Comparison of ENCODE assay signal across 8 cellular contexts in genomic region chr17:81119223-81120148, GRCh38. TPM values are rescaled to one million over a fixed set of nuclear protein-coding genes. Genes with fewer than 3 reads are reported as not detected.
DNase-seq lines count a peak whose midpoint lies in the region; ATAC-seq lines count a peak whose summit lies in the region.

No MANE protein-coding gene starts in this region.

- no peaks in the 10 kb centered on the region for H3K4me1 Mint-ChIP-seq in activated CD4-positive, alpha-beta T cell treated with anti-CD3 and anti-CD28 coated beads for 36 hours

- H3K27ac Mint-ChIP-seq in activated CD4-positive, alpha-beta T cell treated with anti-CD3 and anti-CD28 coated beads for 36 hours: no peak overlapping the region

- H3K4me3 Mint-ChIP-seq in activated CD4-positive, alpha-beta T cell treated with anti-CD3 and anti-CD28 coated beads for 36 hours: peak overlapping the region; percentile 37

- no peaks in the 10 kb centered on the region for H3K27me3 Mint-ChIP-seq in activated CD4-positive, alpha-beta T cell treated with anti-CD3 and anti-CD28 coated beads for 36 hours

- CTCF ChIA-PET in activated CD4-positive, alpha-beta T cell treated with anti-CD3 and anti-CD28 coated beads for 36 hours (lab: Charles Lee): no interaction called here

- POLR2A ChIA-PET in activated CD4-positive, alpha-beta T cell treated with anti-CD3 and anti-CD28 coated beads for 36 hours (lab: Charles Lee): no interaction called here

- DNase-seq in NCI-H187 treated with DMSO at 0.1 percent for 48 hours (lab: John Stamatoyannopoulos, UW) (peak; percentile 38), cerebellar cortex (ENCODE audit: low spot score) (peak; percentile 87), islet precursor cell (peak; percentile 96), UCSD-AML1 (lab: John Stamatoyannopoulos, UW; ENCODE audit: unreplicated experiment) (no peak)
- DNase-seq in activated CD4-positive, alpha-beta T cell treated with anti-CD3 and anti-CD28 coated beads for 36 hours: peak; percentile 95
- DNase-seq in stimulated activated CD4-positive, alpha-beta T cell treated with anti-CD3 and anti-CD28 coated beads, Interleukin-15, amount 100 ng/mL, for 48 hours (ENCODE audit: low read depth in 2 of 2): peak; percentile 87 to 88

- ATAC-seq in GM18867 (IDR thresholded peaks at IDR 0.05; ENCODE audit: unreplicated experiment) (peak; percentile 47), HG03460 (IDR thresholded peaks at IDR 0.05; ENCODE audit: unreplicated experiment) (no peak)
- ATAC-seq in activated CD4-positive, alpha-beta T cell treated with anti-CD3 and anti-CD28 coated beads for 36 hours: peak; percentile 82

- no peaks in the 10 kb centered on the region for H3K36me3 Mint-ChIP-seq in activated CD4-positive, alpha-beta T cell treated with anti-CD3 and anti-CD28 coated beads for 36 hours (ENCODE audit: low read depth)

- intact Hi-C loops in activated CD4-positive, alpha-beta T cell treated with anti-CD3 and anti-CD28 coated beads for 36 hours (cut with DNase I, micrococcal nuclease): loop anchor here in 1 of 2 experiments (1.0 kb wide), 2 partner anchors 85 to 104 kb away; no protein-coding TSS in a partner anchor

- H3K9me3 Mint-ChIP-seq in activated CD4-positive, alpha-beta T cell treated with anti-CD3 and anti-CD28 coated beads for 36 hours (ENCODE audit: low read depth): no peaks in the 10 kb centered on the region

RNA-seq across cellular contexts. Expression of gene PVALEF, which starts 45.8 kb away (rescaled TPM):
- total RNA-seq in activated CD4-positive, alpha-beta T cell treated with anti-CD3 and anti-CD28 coated beads for 36 hours: not detected

RNA-seq across cellular contexts. Expression of gene AATK, which starts 46.5 kb away (rescaled TPM):
- total RNA-seq in activated CD4-positive, alpha-beta T cell treated with anti-CD3 and anti-CD28 coated beads for 36 hours: under 1 TPM; 0.35 to 0.41 TPM
